Comparison of ENCODE assay signal across 1 cellular context in the genomic region with DNA sequence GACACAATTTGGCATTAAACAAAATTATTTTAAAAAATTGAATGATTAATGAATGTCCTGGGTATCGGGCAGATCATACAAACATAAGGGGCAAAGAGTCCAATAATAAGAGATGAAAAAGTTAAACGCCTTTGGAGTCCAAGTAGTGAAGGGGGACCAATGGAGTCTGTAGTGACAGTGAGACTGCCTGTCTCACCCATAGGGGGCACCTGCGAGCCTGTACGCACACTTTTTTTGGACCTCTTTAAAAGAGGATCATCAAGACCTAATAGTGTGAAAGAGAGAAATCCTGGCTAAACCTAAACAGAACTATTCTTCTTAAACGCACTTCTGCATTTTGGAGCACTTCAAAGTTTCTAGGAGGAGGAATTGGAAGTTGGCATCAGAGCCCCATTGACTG.
TF ChIP-seq lines count a peak whose summit lies in the region.

No MANE protein-coding gene starts in this region.

TF ChIP-seq in HCT116, 20 proteins besides CTCF, POLR2A, EP300 and RAD21 (continued from another document):
- TF ChIP-seq, protein P1, sequence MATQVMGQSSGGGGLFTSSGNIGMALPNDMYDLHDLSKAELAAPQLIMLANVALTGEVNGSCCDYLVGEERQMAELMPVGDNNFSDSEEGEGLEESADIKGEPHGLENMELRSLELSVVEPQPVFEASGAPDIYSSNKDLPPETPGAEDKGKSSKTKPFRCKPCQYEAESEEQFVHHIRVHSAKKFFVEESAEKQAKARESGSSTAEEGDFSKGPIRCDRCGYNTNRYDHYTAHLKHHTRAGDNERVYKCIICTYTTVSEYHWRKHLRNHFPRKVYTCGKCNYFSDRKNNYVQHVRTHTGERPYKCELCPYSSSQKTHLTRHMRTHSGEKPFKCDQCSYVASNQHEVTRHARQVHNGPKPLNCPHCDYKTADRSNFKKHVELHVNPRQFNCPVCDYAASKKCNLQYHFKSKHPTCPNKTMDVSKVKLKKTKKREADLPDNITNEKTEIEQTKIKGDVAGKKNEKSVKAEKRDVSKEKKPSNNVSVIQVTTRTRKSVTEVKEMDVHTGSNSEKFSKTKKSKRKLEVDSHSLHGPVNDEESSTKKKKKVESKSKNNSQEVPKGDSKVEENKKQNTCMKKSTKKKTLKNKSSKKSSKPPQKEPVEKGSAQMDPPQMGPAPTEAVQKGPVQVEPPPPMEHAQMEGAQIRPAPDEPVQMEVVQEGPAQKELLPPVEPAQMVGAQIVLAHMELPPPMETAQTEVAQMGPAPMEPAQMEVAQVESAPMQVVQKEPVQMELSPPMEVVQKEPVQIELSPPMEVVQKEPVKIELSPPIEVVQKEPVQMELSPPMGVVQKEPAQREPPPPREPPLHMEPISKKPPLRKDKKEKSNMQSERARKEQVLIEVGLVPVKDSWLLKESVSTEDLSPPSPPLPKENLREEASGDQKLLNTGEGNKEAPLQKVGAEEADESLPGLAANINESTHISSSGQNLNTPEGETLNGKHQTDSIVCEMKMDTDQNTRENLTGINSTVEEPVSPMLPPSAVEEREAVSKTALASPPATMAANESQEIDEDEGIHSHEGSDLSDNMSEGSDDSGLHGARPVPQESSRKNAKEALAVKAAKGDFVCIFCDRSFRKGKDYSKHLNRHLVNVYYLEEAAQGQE (IDR thresholded peaks at IDR 0.05; ENCODE audit: low read depth): no peak
- no peak for TF ChIP-seq ZNF274 (IDR thresholded peaks at IDR 0.05; ENCODE audit: low read depth, low read length)
